8 cellular contexts compared by ENCODE assay signal in the genomic region with DNA sequence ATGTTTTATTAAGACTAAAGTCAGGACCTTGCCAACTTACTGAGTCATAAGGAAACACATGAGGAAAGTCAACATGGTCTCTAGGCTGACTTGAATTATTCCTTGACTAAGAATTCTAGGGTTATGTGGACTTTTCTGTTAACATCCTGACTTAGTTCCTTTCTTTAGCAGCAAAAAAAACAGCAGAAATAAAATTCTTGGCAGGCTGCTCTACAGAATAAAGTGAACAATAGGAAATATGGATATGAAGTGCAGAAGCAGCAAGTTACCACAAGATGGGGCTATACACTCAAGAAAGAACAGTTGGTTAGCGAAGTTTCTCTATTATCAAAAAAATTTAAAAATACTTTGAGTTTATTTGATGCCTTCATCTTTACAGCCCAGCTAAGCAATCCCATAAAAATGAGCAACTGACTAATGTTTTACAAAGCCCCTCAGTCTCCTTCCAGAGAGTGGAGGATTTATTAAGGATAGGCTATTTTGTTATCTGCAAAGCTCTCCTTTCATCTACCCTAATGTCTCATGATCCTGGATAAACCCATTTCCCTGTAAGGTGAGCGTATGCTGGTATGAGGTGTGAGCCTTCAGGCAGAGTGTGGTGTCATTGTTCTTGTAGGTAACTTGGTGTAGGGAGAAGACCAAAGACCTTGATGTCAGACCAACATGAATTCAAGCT. TPM values are rescaled to one million over a fixed set of nuclear protein-coding genes. Genes with fewer than 3 reads are reported as not detected.
DNase-seq lines count a peak whose midpoint lies in the region; ATAC-seq and TF ChIP-seq lines count a peak whose summit lies in the region.

No MANE protein-coding gene starts in this region.

- H3K4me2 ChIP-seq in smooth muscle cell = no peak overlapping the region

- DNase-seq in AG09309 (ENCODE audit: low read depth) = peak; percentile 32
- DNase-seq in NCI-H1694 treated with DMSO at 0.1 percent for 48 hours (lab: John Stamatoyannopoulos, UW) = peak; percentile 67
- DNase-seq in left cardiac atrium = no peak
- DNase-seq in smooth muscle cell (lab: John Stamatoyannopoulos, UW; ENCODE audit: unreplicated experiment) = no peak
- DNase-seq in effector CD4-positive, alpha-beta T cell = no peak
- no peak for DNase-seq in stimulated activated CD4-positive, alpha-beta T cell treated with anti-CD3 and anti-CD28 coated beads, Interleukin-12 subunit alpha, Interleukin-12 subunit beta, amount 100 ng/mL, for 4 hours

- peak; percentile 35 to 68 for ATAC-seq in left cardiac atrium

- no peaks in the 10 kb centered on the region for H4K20me1 ChIP-seq in smooth muscle cell (ENCODE audit: low read depth)

- no peaks in the 10 kb centered on the region for H3F3A ChIP-seq in smooth muscle cell (ENCODE audit: low read depth)

- peak; percentile 66 for TF ChIP-seq CTCF in AG09309 (IDR thresholded peaks at IDR 0.05; ENCODE audit: control insufficient read depth, insufficient read depth, low read depth, low read length, missing control alignments)
- TF ChIP-seq CTCF in GM12874 (IDR thresholded peaks at IDR 0.05; ENCODE audit: insufficient read depth, low read depth, low read length) = peak; percentile 62
- peak; percentile 82 for TF ChIP-seq CTCF in VCaP (conservative IDR thresholded peaks at IDR 0.05)
- peak; percentile 95 for TF ChIP-seq CTCF in smooth muscle cell (IDR thresholded peaks at IDR 0.05; ENCODE audit: borderline replicate concordance, insufficient read depth, poor library complexity, severe bottlenecking)

- no peak overlapping the region for H2AFZ ChIP-seq in smooth muscle cell (ENCODE audit: low read depth)

- H3K9me3 ChIP-seq in smooth muscle cell (replicated peaks; ENCODE audit: low read depth) = no peaks in the 10 kb centered on the region

- WGBS in smooth muscle cell (ENCODE audit: low lambda C conversion rate) = 17% methylated on average over 2 of the region's 2 CpGs

- H3K79me2 ChIP-seq in smooth muscle cell (ENCODE audit: low read depth) = no peaks in the 10 kb centered on the region

- H3K4me1 ChIP-seq in smooth muscle cell (ENCODE audit: low read depth) = no peaks in the 10 kb centered on the region

- H3K4me3 ChIP-seq in AG09309 (ENCODE audit: control insufficient read depth, low read depth, low read length) = no peak overlapping the region
- H3K4me3 ChIP-seq in smooth muscle cell = no peak overlapping the region

- H3K27ac ChIP-seq in VCaP = no peak overlapping the region
- no peak overlapping the region for H3K27ac ChIP-seq in smooth muscle cell (ENCODE audit: low read depth)

- no peaks in the 10 kb centered on the region for H3K36me3 ChIP-seq in smooth muscle cell (ENCODE audit: low read depth)

- H3K27me3 ChIP-seq in smooth muscle cell (ENCODE audit: low read depth) = peaks cover 4% of the 10 kb centered on the region

- no peak overlapping the region for H3K9ac ChIP-seq in smooth muscle cell (ENCODE audit: low read depth)

- intact Hi-C loops in left cardiac atrium (cut with DNase I) = loop anchor here (1.0 to 10.0 kb wide), 3 partner anchors 60 to 264 kb away; no protein-coding TSS in a partner anchor

RNA-seq across cellular contexts. Expression of a gene that starts 23.1 kb away (rescaled TPM):
- total RNA-seq in left cardiac atrium (10 to 100 TPM; 27.6 to 34.4 TPM), smooth muscle cell (9.9 and 10.4 TPM in 2 replicates)
- polyA plus RNA-seq in smooth muscle cell = 9.7 and 12.1 TPM in 2 replicates

RNA-seq across cellular contexts. Expression of a gene that starts 40.1 kb away (rescaled TPM):
- total RNA-seq in left cardiac atrium (under 1 TPM in 1 of 2 donors, not detected in 1; 0.15 TPM), smooth muscle cell (1.3 and 2.7 TPM in 2 replicates)
- polyA plus RNA-seq in smooth muscle cell = 0.09 and 0.80 TPM in 2 replicates

Comparison
In these comparisons a context has a peak if more than half of its experiments do, and no peak if none do; other contexts are left out.
1. DNase-seq: peak in AG09309 (single experiment) and NCI-H1694 treated with DMSO at 0.1 percent for 48 hours (single experiment); none in left cardiac atrium (single experiment), smooth muscle cell (single experiment), effector CD4-positive, alpha-beta T cell (single experiment) and stimulated activated CD4-positive, alpha-beta T cell treated with anti-CD3 and anti-CD28 coated beads, Interleukin-12 subunit alpha, Interleukin-12 subunit beta, amount 100 ng/mL, for 4 hours (single experiment).
2. Peak in every context shown above with its lines, with median percentiles within 50 percentile points of each other: CTCF ChIP-seq.